16 cellular contexts compared by ENCODE assay signal in genomic region chr19:3398900-3399278, GRCh38. TPM values are rescaled to one million over a fixed set of nuclear protein-coding genes. Genes with fewer than 3 reads are reported as not detected.
DNase-seq lines count a peak whose midpoint lies in the region; ATAC-seq, FAIRE-seq and TF ChIP-seq lines count a peak whose summit lies in the region.
"Had no signal": no experiment of that assay in that cellular context is flagged by ENCODE, and none has a peak within 500 bp of the region (broad histone marks: within the 10 kb centered on the region; RNA-seq: fewer than 3 reads in every experiment).

No MANE protein-coding gene starts in this region.

- H3K9me3 ChIP-seq in iPS-15b (ENCODE audit: control insufficient read depth, insufficient read depth, low read length) (no peaks in the 10 kb centered on the region), pancreas (no peaks in the 10 kb centered on the region)
- no peaks in the 10 kb centered on the region for H3K9me3 ChIP-seq in CD8-positive, alpha-beta memory T cell (ENCODE audit: low read length)
- H3K9me3 ChIP-seq: SJCRH30 had no signal

- H3K27me3 ChIP-seq in iPS-15b (ENCODE audit: control insufficient read depth, insufficient read depth, low read length) (peaks cover 7% of the 10 kb centered on the region), pancreas (no peaks in the 10 kb centered on the region)
- no peaks in the 10 kb centered on the region for H3K27me3 ChIP-seq in CD8-positive, alpha-beta memory T cell (ENCODE audit: insufficient read depth, low read length, poor library complexity, severe bottlenecking)
- H3K27me3 ChIP-seq: SJCRH30 had no signal

- no peaks in the 10 kb centered on the region for H3K27me3 Mint-ChIP-seq in CD8-positive, alpha-beta memory T cell
- H3K27me3 Mint-ChIP-seq: activated naive CD4-positive, alpha-beta T cell treated with anti-CD3 and anti-CD28 coated beads, Interleukin-2, amount 50 U/mL, for 24 hours; CD4-positive, CD25-positive, alpha-beta regulatory T cell; stimulated activated memory B cell treated with anti-CD40 and anti-IgM and Interleukin-4, amounts not matched to agents 10 μg/mL and 1 μg/mL and 100 μg/mL, for 72 hours had no signal

- peak overlapping the region; percentile 11 for H3K4me3 ChIP-seq in iPS-15b (ENCODE audit: low read depth, low read length)
- H3K4me3 ChIP-seq in pancreas: peak overlapping the region in 1 of 4 donors; percentile 31
- H3K4me3 ChIP-seq in urinary bladder (ENCODE audit: low read depth, low read length): no peak overlapping the region
- H3K4me3 ChIP-seq in CD8-positive, alpha-beta memory T cell (ENCODE audit: low read length): no peak overlapping the region
- H3K4me3 ChIP-seq: SJCRH30 had no signal

- H3K27ac Mint-ChIP-seq in CD8-positive, alpha-beta memory T cell: no peak overlapping the region
- H3K27ac Mint-ChIP-seq: activated naive CD4-positive, alpha-beta T cell treated with anti-CD3 and anti-CD28 coated beads, Interleukin-2, amount 50 U/mL, for 24 hours; CD4-positive, CD25-positive, alpha-beta regulatory T cell; stimulated activated memory B cell treated with anti-CD40 and anti-IgM and Interleukin-4, amounts not matched to agents 10 μg/mL and 1 μg/mL and 100 μg/mL, for 72 hours had no signal

- H3K36me3 ChIP-seq in iPS-15b (ENCODE audit: control insufficient read depth, insufficient read depth, low read length): no peaks in the 10 kb centered on the region
- no peaks in the 10 kb centered on the region for H3K36me3 ChIP-seq in pancreas
- H3K36me3 ChIP-seq in urinary bladder (ENCODE audit: insufficient read depth): no peaks in the 10 kb centered on the region
- H3K36me3 ChIP-seq in CD8-positive, alpha-beta memory T cell (ENCODE audit: insufficient read depth, low read length): no peaks in the 10 kb centered on the region

- peaks cover 5 to 7% (median 5%) of the 10 kb centered on the region in 3 donors for H3K4me1 Mint-ChIP-seq in CD8-positive, alpha-beta memory T cell
- H3K4me1 Mint-ChIP-seq: activated naive CD4-positive, alpha-beta T cell treated with anti-CD3 and anti-CD28 coated beads, Interleukin-2, amount 50 U/mL, for 24 hours; stimulated activated memory B cell treated with anti-CD40 and anti-IgM and Interleukin-4, amounts not matched to agents 10 μg/mL and 1 μg/mL and 100 μg/mL, for 72 hours had no signal

- DNase-seq in caudate nucleus (lab: John Stamatoyannopoulos, UW) (no peak), pancreas (no peak), NCI-H2029 treated with DMSO at 0.1 percent for 48 hours (lab: John Stamatoyannopoulos, UW) (no peak)
- DNase-seq in CD8-positive, alpha-beta memory T cell: no peak
- no peak for DNase-seq in stimulated activated naive CD8-positive, alpha-beta T cell treated with anti-CD3 and anti-CD28 coated beads, Interleukin-15, Interleukin-2, amounts not matched to agents 100 U/mL and 50 U/mL, for 24 hours
- DNase-seq: CD4-positive, CD25-positive, alpha-beta regulatory T cell; Kasumi-1; kidney glomerular epithelial cell; NCI-H1930; SJCRH30; stimulated activated CD4-positive, alpha-beta T cell treated with anti-CD3 and anti-CD28 coated beads, Interleukin-4, amount 100 ng/mL, for 1 hour had no signal

- 42 to 44% methylated on average over 10 of the region's 10 CpGs for WGBS in pancreas, 2 donors
- 42% methylated on average over 10 of the region's 10 CpGs for WGBS in urinary bladder

- no peak for FAIRE-seq in pancreas (lab: Jason Lieb, UNC)
- FAIRE-seq: G401.6 had no signal

- no peak overlapping the region for H3K9ac ChIP-seq in iPS-15b (ENCODE audit: low read depth, low read length)

- POLR2A ChIA-PET in CD8-positive, alpha-beta memory T cell (lab: Charles Lee): no interaction called here

- H3K4me3 Mint-ChIP-seq in CD8-positive, alpha-beta memory T cell: no peak overlapping the region
- H3K4me3 Mint-ChIP-seq: activated naive CD4-positive, alpha-beta T cell treated with anti-CD3 and anti-CD28 coated beads, Interleukin-2, amount 50 U/mL, for 24 hours; CD4-positive, CD25-positive, alpha-beta regulatory T cell; stimulated activated memory B cell treated with anti-CD40 and anti-IgM and Interleukin-4, amounts not matched to agents 10 μg/mL and 1 μg/mL and 100 μg/mL, for 72 hours had no signal

- intact Hi-C loops in pancreas (cut with DNase I): no loop called here

- CTCF ChIA-PET in CD8-positive, alpha-beta memory T cell (lab: Charles Lee): interaction anchor here (1.4 kb wide), 1 partner anchor 74 kb away, joined by 4 read pairs; no protein-coding TSS in a partner anchor

- H3K27ac ChIP-seq in caudate nucleus (ENCODE audit: low read depth, low read length) (peak overlapping the region; percentile 97), pancreas (peak overlapping the region; percentile 72 to 100 (median 76)), urinary bladder (ENCODE audit: low read depth) (peak overlapping the region; percentile 88)
- H3K27ac ChIP-seq in CD8-positive, alpha-beta memory T cell (ENCODE audit: low read depth, low read length): no peak overlapping the region
- H3K27ac ChIP-seq: SJCRH30 had no signal

- ATAC-seq in pancreas: peak in 3 of 4 donors; percentile 0 to 3 (median 1)
- no peak for ATAC-seq in stimulated activated naive CD8-positive, alpha-beta T cell treated with anti-CD3 and anti-CD28 coated beads, Interleukin-15, Interleukin-2, amounts not matched to agents 100 U/mL and 50 U/mL, for 24 hours
- ATAC-seq: stimulated activated memory B cell treated with anti-CD40 and anti-IgM and Interleukin-4, amounts not matched to agents 10 μg/mL and 1 μg/mL and 100 μg/mL, for 72 hours had no signal

- H3K36me3 Mint-ChIP-seq in CD8-positive, alpha-beta memory T cell: peaks cover 0 to 9% (median 4%) of the 10 kb centered on the region in 3 donors

- H3K4me1 ChIP-seq in iPS-15b (ENCODE audit: control insufficient read depth, insufficient read depth, low read length) (peaks cover 3% of the 10 kb centered on the region), pancreas (peaks cover 25 to 38% (median 31%) of the 10 kb centered on the region in 3 donors), urinary bladder (ENCODE audit: insufficient read depth) (no peaks in the 10 kb centered on the region)
- no peaks in the 10 kb centered on the region for H3K4me1 ChIP-seq in CD8-positive, alpha-beta memory T cell (ENCODE audit: insufficient read depth, low read length)

- H3K9me3 Mint-ChIP-seq in CD8-positive, alpha-beta memory T cell: peaks cover 0 to 1% (median 0%) of the 10 kb centered on the region in 5 donors
- H3K9me3 Mint-ChIP-seq: activated naive CD4-positive, alpha-beta T cell treated with anti-CD3 and anti-CD28 coated beads, Interleukin-2, amount 50 U/mL, for 24 hours; CD4-positive, CD25-positive, alpha-beta regulatory T cell; stimulated activated memory B cell treated with anti-CD40 and anti-IgM and Interleukin-4, amounts not matched to agents 10 μg/mL and 1 μg/mL and 100 μg/mL, for 72 hours had no signal

- no peak for TF ChIP-seq CTCF in pancreas (IDR thresholded peaks at IDR 0.05)

RNA-seq across cellular contexts. Expression of gene NFIC, which starts 32.5 kb away (rescaled TPM):
- 100 to 1,000 TPM; 106 to 203 (median 127) TPM for total RNA-seq in pancreas
- 10 to 100 TPM; 21.3 to 74.9 TPM for polyA plus RNA-seq in pancreas
- total RNA-seq in urinary bladder: 26.4 TPM
- 112 TPM for polyA plus RNA-seq in urinary bladder
- 10 to 100 TPM; 16.1 to 19.4 TPM for total RNA-seq in CD8-positive, alpha-beta memory T cell
- 17.8 TPM for polyA plus RNA-seq in CD8-positive, alpha-beta memory T cell
